In the genomic region with DNA sequence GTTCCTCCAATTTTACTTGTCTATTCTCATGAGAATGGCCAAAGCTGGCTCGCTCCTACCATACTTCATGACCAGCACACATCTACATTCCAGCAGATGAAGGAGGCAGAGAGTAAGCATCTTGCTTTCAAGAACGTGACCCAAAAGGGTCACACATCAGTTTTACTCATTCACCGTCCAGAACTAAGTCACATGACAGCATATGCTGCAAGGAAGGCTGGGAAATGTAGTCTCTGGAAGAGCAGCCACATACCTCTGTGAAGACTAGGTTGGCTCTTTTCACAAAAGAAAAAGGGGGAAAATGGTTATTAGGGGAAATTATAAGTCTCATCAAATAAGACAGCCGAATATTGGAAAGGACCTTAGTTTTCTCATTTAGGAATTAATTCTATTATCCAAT, we compare ENCODE assay signal across 1 cellular context.
TF ChIP-seq lines count a peak whose summit lies in the region.

No MANE protein-coding gene starts in this region.

TF ChIP-seq in SK-N-SH treated with all-trans-retinoic acid at 6 μM for 48 hours, 23 proteins besides CTCF, POLR2A, EP300 and RAD21 (continued from another document):
- TF ChIP-seq, protein P1, sequence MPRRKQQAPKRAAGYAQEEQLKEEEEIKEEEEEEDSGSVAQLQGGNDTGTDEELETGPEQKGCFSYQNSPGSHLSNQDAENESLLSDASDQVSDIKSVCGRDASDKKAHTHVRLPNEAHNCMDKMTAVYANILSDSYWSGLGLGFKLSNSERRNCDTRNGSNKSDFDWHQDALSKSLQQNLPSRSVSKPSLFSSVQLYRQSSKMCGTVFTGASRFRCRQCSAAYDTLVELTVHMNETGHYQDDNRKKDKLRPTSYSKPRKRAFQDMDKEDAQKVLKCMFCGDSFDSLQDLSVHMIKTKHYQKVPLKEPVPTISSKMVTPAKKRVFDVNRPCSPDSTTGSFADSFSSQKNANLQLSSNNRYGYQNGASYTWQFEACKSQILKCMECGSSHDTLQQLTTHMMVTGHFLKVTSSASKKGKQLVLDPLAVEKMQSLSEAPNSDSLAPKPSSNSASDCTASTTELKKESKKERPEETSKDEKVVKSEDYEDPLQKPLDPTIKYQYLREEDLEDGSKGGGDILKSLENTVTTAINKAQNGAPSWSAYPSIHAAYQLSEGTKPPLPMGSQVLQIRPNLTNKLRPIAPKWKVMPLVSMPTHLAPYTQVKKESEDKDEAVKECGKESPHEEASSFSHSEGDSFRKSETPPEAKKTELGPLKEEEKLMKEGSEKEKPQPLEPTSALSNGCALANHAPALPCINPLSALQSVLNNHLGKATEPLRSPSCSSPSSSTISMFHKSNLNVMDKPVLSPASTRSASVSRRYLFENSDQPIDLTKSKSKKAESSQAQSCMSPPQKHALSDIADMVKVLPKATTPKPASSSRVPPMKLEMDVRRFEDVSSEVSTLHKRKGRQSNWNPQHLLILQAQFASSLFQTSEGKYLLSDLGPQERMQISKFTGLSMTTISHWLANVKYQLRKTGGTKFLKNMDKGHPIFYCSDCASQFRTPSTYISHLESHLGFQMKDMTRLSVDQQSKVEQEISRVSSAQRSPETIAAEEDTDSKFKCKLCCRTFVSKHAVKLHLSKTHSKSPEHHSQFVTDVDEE (CRISPR knock-in tag; IDR thresholded peaks at IDR 0.05), result no peak
- TF ChIP-seq TOX (CRISPR knock-in tag; IDR thresholded peaks at IDR 0.05; ENCODE audit: borderline replicate concordance) (no peak), PPARA (CRISPR knock-in tag; IDR thresholded peaks at IDR 0.05; ENCODE audit: borderline replicate concordance) (no peak)
- TF ChIP-seq, protein P2, sequence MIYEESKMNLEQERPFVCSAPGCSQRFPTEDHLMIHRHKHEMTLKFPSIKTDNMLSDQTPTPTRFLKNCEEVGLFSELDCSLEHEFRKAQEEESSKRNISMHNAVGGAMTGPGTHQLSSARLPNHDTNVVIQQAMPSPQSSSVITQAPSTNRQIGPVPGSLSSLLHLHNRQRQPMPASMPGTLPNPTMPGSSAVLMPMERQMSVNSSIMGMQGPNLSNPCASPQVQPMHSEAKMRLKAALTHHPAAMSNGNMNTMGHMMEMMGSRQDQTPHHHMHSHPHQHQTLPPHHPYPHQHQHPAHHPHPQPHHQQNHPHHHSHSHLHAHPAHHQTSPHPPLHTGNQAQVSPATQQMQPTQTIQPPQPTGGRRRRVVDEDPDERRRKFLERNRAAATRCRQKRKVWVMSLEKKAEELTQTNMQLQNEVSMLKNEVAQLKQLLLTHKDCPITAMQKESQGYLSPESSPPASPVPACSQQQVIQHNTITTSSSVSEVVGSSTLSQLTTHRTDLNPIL (CRISPR knock-in tag; IDR thresholded peaks at IDR 0.05; ENCODE audit: low read depth), result no peak
